Comparison of ENCODE assay signal across 2 cellular contexts in the genomic region with DNA sequence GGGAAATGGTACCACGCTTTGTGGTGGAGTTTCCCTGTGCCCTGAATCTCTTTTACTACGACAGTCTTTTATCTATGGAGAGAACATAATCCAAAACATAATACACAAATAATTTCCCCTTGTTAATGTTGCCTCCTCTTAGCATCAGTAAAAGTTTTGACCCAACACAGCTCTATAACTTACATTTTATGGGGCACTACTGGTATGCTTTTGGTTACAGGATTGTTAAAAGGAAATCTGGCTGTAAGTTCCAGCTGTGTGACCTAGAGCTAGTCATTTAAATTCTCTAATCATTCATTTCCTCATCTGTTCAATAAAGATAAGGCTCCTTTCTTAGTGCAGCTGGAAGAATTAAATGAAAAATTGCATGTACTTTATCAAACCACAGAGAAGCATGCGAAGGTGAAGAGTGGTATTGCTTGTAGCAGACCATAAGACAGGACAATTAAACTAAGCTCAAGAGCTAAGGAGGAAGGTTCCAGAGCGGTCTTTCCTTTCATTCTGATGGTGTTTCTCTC.
TF ChIP-seq lines count a peak whose summit lies in the region.

No MANE protein-coding gene starts in this region.

TF ChIP-seq in SK-N-SH treated with all-trans-retinoic acid at 6 μM for 48 hours, 23 proteins besides CTCF, POLR2A, EP300 and RAD21:
- no peak for TF ChIP-seq ZNF70 (CRISPR knock-in tag; IDR thresholded peaks at IDR 0.05)
- TF ChIP-seq ZFP30 (CRISPR knock-in tag; IDR thresholded peaks at IDR 0.05): no peak
- 0 out of 2 replicates have a peak, but pooled peaks have one; percentile 69 for TF ChIP-seq GLIS3 (CRISPR knock-in tag; IDR thresholded peaks at IDR 0.05)
- TF ChIP-seq, protein P1, sequence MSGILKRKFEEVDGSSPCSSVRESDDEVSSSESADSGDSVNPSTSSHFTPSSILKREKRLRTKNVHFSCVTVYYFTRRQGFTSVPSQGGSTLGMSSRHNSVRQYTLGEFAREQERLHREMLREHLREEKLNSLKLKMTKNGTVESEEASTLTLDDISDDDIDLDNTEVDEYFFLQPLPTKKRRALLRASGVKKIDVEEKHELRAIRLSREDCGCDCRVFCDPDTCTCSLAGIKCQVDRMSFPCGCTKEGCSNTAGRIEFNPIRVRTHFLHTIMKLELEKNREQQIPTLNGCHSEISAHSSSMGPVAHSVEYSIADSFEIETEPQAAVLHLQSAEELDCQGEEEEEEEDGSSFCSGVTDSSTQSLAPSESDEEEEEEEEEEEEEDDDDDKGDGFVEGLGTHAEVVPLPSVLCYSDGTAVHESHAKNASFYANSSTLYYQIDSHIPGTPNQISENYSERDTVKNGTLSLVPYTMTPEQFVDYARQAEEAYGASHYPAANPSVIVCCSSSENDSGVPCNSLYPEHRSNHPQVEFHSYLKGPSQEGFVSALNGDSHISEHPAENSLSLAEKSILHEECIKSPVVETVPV (CRISPR knock-in tag; IDR thresholded peaks at IDR 0.05): no peak
- TF ChIP-seq PPARA (CRISPR knock-in tag; IDR thresholded peaks at IDR 0.05; ENCODE audit: borderline replicate concordance): no peak
- peak; percentile 47; the same call in 1 of the 2 replicates for TF ChIP-seq ISL1 (CRISPR knock-in tag; IDR thresholded peaks at IDR 0.05)
- TF ChIP-seq TCF4 (CRISPR knock-in tag; IDR thresholded peaks at IDR 0.05; ENCODE audit: borderline replicate concordance): peak; percentile 87
- TF ChIP-seq ZNF565 (CRISPR knock-in tag; conservative IDR thresholded peaks at IDR 0.05; ENCODE audit: low read depth): no peak

TF ChIP-seq in K562, 482 proteins besides CTCF, POLR2A, EP300 and RAD21 (continues in another document):
- TF ChIP-seq, protein P2, sequence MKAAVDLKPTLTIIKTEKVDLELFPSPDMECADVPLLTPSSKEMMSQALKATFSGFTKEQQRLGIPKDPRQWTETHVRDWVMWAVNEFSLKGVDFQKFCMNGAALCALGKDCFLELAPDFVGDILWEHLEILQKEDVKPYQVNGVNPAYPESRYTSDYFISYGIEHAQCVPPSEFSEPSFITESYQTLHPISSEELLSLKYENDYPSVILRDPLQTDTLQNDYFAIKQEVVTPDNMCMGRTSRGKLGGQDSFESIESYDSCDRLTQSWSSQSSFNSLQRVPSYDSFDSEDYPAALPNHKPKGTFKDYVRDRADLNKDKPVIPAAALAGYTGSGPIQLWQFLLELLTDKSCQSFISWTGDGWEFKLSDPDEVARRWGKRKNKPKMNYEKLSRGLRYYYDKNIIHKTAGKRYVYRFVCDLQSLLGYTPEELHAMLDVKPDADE (conservative IDR thresholded peaks at IDR 0.05; ENCODE audit: control insufficient read depth, low read depth, low read length): no peak
- TF ChIP-seq, protein P3, sequence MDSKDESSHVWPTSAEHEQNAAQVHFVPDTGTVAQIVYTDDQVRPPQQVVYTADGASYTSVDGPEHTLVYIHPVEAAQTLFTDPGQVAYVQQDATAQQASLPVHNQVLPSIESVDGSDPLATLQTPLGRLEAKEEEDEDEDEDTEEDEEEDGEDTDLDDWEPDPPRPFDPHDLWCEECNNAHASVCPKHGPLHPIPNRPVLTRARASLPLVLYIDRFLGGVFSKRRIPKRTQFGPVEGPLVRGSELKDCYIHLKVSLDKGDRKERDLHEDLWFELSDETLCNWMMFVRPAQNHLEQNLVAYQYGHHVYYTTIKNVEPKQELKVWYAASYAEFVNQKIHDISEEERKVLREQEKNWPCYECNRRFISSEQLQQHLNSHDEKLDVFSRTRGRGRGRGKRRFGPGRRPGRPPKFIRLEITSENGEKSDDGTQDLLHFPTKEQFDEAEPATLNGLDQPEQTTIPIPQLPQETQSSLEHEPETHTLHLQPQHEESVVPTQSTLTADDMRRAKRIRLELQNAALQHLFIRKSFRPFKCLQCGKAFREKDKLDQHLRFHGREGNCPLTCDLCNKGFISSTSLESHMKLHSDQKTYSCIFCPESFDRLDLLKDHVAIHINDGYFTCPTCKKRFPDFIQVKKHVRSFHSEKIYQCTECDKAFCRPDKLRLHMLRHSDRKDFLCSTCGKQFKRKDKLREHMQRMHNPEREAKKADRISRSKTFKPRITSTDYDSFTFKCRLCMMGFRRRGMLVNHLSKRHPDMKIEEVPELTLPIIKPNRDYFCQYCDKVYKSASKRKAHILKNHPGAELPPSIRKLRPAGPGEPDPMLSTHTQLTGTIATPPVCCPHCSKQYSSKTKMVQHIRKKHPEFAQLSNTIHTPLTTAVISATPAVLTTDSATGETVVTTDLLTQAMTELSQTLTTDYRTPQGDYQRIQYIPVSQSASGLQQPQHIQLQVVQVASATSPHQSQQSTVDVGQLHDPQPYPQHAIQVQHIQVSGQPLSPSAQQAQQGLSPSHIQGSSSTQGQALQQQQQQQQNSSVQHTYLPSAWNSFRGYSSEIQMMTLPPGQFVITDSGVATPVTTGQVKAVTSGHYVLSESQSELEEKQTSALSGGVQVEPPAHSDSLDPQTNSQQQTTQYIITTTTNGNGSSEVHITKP (IDR thresholded peaks at IDR 0.05; ENCODE audit: partially characterized antibody): no peak
- TF ChIP-seq CEBPG (CRISPR knock-in tag; IDR thresholded peaks at IDR 0.05) (no peak), CEBPG (tag; conservative IDR thresholded peaks at IDR 0.05 in 1 of 2, IDR thresholded peaks at IDR 0.05 in 1 of 2) (no peak), TCF3 (CRISPR knock-in tag; IDR thresholded peaks at IDR 0.05) (peak; percentile 39; the same call in 1 of the 2 replicates), KLF6 (CRISPR knock-in tag; IDR thresholded peaks at IDR 0.05; ENCODE audit: borderline replicate concordance) (no peak), CBFA2T2 (conservative IDR thresholded peaks at IDR 0.05) (peak; percentile 51), TEAD4 (IDR thresholded peaks at IDR 0.05; ENCODE audit: low read length) (peak; percentile 83), TEAD4 (CRISPR knock-in tag; IDR thresholded peaks at IDR 0.05; ENCODE audit: borderline replicate concordance) (no peak), SMAD4 (CRISPR knock-in tag; conservative IDR thresholded peaks at IDR 0.05) (peak; percentile 38; the same call in 1 of the 2 replicates), RFX1 (IDR thresholded peaks at IDR 0.05) (no peak), HEY1 (CRISPR knock-in tag; IDR thresholded peaks at IDR 0.05; ENCODE audit: borderline replicate concordance) (no peak), ZEB2 (IDR thresholded peaks at IDR 0.05) (no peak), ARID1B (IDR thresholded peaks at IDR 0.05) (peak; percentile 58; the same call in 1 of the 2 replicates), TAL1 (IDR thresholded peaks at IDR 0.05) (peak; percentile 69), KDM2B (CRISPR knock-in tag; IDR thresholded peaks at IDR 0.05) (no peak)
- TF ChIP-seq, protein P4, sequence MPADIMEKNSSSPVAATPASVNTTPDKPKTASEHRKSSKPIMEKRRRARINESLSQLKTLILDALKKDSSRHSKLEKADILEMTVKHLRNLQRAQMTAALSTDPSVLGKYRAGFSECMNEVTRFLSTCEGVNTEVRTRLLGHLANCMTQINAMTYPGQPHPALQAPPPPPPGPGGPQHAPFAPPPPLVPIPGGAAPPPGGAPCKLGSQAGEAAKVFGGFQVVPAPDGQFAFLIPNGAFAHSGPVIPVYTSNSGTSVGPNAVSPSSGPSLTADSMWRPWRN (IDR thresholded peaks at IDR 0.05; ENCODE audit: low read depth): peak; percentile 49; the same call in 1 of the 2 replicates
- TF ChIP-seq, protein P5, sequence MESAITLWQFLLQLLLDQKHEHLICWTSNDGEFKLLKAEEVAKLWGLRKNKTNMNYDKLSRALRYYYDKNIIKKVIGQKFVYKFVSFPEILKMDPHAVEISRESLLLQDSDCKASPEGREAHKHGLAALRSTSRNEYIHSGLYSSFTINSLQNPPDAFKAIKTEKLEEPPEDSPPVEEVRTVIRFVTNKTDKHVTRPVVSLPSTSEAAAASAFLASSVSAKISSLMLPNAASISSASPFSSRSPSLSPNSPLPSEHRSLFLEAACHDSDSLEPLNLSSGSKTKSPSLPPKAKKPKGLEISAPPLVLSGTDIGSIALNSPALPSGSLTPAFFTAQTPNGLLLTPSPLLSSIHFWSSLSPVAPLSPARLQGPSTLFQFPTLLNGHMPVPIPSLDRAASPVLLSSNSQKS (CRISPR knock-in tag; IDR thresholded peaks at IDR 0.05): no peak
- TF ChIP-seq, protein P6, sequence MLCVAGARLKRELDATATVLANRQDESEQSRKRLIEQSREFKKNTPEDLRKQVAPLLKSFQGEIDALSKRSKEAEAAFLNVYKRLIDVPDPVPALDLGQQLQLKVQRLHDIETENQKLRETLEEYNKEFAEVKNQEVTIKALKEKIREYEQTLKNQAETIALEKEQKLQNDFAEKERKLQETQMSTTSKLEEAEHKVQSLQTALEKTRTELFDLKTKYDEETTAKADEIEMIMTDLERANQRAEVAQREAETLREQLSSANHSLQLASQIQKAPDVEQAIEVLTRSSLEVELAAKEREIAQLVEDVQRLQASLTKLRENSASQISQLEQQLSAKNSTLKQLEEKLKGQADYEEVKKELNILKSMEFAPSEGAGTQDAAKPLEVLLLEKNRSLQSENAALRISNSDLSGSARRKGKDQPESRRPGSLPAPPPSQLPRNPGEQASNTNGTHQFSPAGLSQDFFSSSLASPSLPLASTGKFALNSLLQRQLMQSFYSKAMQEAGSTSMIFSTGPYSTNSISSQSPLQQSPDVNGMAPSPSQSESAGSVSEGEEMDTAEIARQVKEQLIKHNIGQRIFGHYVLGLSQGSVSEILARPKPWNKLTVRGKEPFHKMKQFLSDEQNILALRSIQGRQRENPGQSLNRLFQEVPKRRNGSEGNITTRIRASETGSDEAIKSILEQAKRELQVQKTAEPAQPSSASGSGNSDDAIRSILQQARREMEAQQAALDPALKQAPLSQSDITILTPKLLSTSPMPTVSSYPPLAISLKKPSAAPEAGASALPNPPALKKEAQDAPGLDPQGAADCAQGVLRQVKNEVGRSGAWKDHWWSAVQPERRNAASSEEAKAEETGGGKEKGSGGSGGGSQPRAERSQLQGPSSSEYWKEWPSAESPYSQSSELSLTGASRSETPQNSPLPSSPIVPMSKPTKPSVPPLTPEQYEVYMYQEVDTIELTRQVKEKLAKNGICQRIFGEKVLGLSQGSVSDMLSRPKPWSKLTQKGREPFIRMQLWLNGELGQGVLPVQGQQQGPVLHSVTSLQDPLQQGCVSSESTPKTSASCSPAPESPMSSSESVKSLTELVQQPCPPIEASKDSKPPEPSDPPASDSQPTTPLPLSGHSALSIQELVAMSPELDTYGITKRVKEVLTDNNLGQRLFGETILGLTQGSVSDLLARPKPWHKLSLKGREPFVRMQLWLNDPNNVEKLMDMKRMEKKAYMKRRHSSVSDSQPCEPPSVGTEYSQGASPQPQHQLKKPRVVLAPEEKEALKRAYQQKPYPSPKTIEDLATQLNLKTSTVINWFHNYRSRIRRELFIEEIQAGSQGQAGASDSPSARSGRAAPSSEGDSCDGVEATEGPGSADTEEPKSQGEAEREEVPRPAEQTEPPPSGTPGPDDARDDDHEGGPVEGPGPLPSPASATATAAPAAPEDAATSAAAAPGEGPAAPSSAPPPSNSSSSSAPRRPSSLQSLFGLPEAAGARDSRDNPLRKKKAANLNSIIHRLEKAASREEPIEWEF (CRISPR knock-in tag; IDR thresholded peaks at IDR 0.05): peak; percentile 30; the same call in 1 of the 2 replicates
- TF ChIP-seq, protein P7, sequence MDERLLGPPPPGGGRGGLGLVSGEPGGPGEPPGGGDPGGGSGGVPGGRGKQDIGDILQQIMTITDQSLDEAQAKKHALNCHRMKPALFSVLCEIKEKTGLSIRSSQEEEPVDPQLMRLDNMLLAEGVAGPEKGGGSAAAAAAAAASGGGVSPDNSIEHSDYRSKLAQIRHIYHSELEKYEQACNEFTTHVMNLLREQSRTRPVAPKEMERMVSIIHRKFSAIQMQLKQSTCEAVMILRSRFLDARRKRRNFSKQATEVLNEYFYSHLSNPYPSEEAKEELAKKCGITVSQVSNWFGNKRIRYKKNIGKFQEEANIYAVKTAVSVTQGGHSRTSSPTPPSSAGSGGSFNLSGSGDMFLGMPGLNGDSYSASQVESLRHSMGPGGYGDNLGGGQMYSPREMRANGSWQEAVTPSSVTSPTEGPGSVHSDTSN (CRISPR knock-in tag; IDR thresholded peaks at IDR 0.05; ENCODE audit: low read depth): no peak
- TF ChIP-seq, protein P7 (tag; conservative IDR thresholded peaks at IDR 0.05; ENCODE audit: low read depth): peak; percentile 82
